In genomic region chr7:4747013-4747412, GRCh38 we compare ENCODE assay signal across 12 cellular contexts. TPM values are rescaled to one million over a fixed set of nuclear protein-coding genes. Genes with fewer than 3 reads are reported as not detected.
DNase-seq lines count a peak whose midpoint lies in the region; ATAC-seq, FAIRE-seq and TF ChIP-seq lines count a peak whose summit lies in the region.
"Had no signal": no experiment of that assay in that cellular context is flagged by ENCODE, and none has a peak within 500 bp of the region (broad histone marks: within the 10 kb centered on the region; RNA-seq: fewer than 3 reads in every experiment).

No MANE protein-coding gene starts in this region.

- ATAC-seq in activated T-helper 17 cell treated with anti-CD3 and anti-CD28 coated beads, Interleukin-2, amount 50 U/mL, for 72 hours (replicated peaks) = no peak
- no peak for ATAC-seq in stimulated activated effector memory CD8-positive, alpha-beta T cell treated with anti-CD3 and anti-CD28 coated beads, Interleukin-12 subunit alpha, Interleukin-12 subunit beta, amount 100 ng/mL, for 72 hours
- ATAC-seq in GM19467 (IDR thresholded peaks at IDR 0.05; ENCODE audit: unreplicated experiment) = no peak

- H3K27ac Mint-ChIP-seq in HFFc6 (peak overlapping the region; percentile 69), immature natural killer cell (peak overlapping the region; percentile 65 to 98 (median 91))
- H3K27ac Mint-ChIP-seq in activated T-helper 17 cell treated with anti-CD3 and anti-CD28 coated beads, Interleukin-2, amount 50 U/mL, for 72 hours = peak overlapping the region; percentile 87
- H3K27ac Mint-ChIP-seq in stimulated activated effector memory CD8-positive, alpha-beta T cell treated with anti-CD3 and anti-CD28 coated beads, Interleukin-12 subunit alpha, Interleukin-12 subunit beta, amount 100 ng/mL, for 72 hours = peak overlapping the region; percentile 90

- FAIRE-seq in GM12891 (lab: Jason Lieb, UNC) = no peak
- FAIRE-seq: G401.6, islet of Langerhans had no signal

- no peaks in the 10 kb centered on the region; the same call in 1 of the 2 replicates for H3K9me3 Mint-ChIP-seq in HFFc6
- no peaks in the 10 kb centered on the region for H3K9me3 Mint-ChIP-seq in activated T-helper 17 cell treated with anti-CD3 and anti-CD28 coated beads, Interleukin-2, amount 50 U/mL, for 72 hours
- no peaks in the 10 kb centered on the region for H3K9me3 Mint-ChIP-seq in immature natural killer cell
- H3K9me3 Mint-ChIP-seq in stimulated activated effector memory CD8-positive, alpha-beta T cell treated with anti-CD3 and anti-CD28 coated beads, Interleukin-12 subunit alpha, Interleukin-12 subunit beta, amount 100 ng/mL, for 72 hours = no peaks in the 10 kb centered on the region

- no peak for TF ChIP-seq CTCF in HFFc6 (IDR thresholded peaks at IDR 0.05)

- TF ChIP-seq POLR2A in GM12891 (IDR thresholded peaks at IDR 0.05; ENCODE audit: low read depth, low read length) = no peak

- H3K27me3 Mint-ChIP-seq in HFFc6 (ENCODE audit: insufficient read depth) = no peaks in the 10 kb centered on the region; the same call in 1 of the 2 replicates
- no peaks in the 10 kb centered on the region for H3K27me3 Mint-ChIP-seq in activated T-helper 17 cell treated with anti-CD3 and anti-CD28 coated beads, Interleukin-2, amount 50 U/mL, for 72 hours
- H3K27me3 Mint-ChIP-seq in immature natural killer cell (ENCODE audit: low read depth in 3 of 3) = peaks cover 4 to 13% (median 7%) of the 10 kb centered on the region in 3 donors

- H3K4me1 Mint-ChIP-seq in HFFc6 (ENCODE audit: low read depth) (peaks cover 32% of the 10 kb centered on the region), immature natural killer cell (peaks cover 57 to 68% of the 10 kb centered on the region in 2 donors)
- H3K4me1 Mint-ChIP-seq in activated T-helper 17 cell treated with anti-CD3 and anti-CD28 coated beads, Interleukin-2, amount 50 U/mL, for 72 hours = peaks cover 23% of the 10 kb centered on the region
- peaks cover 51% of the 10 kb centered on the region for H3K4me1 Mint-ChIP-seq in stimulated activated effector memory CD8-positive, alpha-beta T cell treated with anti-CD3 and anti-CD28 coated beads, Interleukin-12 subunit alpha, Interleukin-12 subunit beta, amount 100 ng/mL, for 72 hours

- DNase-seq in HFFc6 (no peak), immature natural killer cell (no peak), nucleus accumbens (lab: John Stamatoyannopoulos, UW) (no peak), GM12891 (ENCODE audit: insufficient read length, low spot score) (no peak)
- no peak for DNase-seq in stimulated activated effector memory CD8-positive, alpha-beta T cell treated with anti-CD3 and anti-CD28 coated beads, Interleukin-12 subunit alpha, Interleukin-12 subunit beta, amount 100 ng/mL, for 72 hours (ENCODE audit: low spot score in 2 of 2)
- DNase-seq in activated CD4-positive, CD25-positive, alpha-beta regulatory T cell (lab: John Stamatoyannopoulos, UW) = no peak
- DNase-seq: activated CD4-positive, alpha-beta T cell treated with anti-CD3 and anti-CD28 coated beads, Interleukin-2, amount 50 U/mL, for 4 hours; effector CD4-positive, alpha-beta T cell had no signal

- no peak overlapping the region for H3K4me3 Mint-ChIP-seq in HFFc6
- H3K4me3 Mint-ChIP-seq in activated T-helper 17 cell treated with anti-CD3 and anti-CD28 coated beads, Interleukin-2, amount 50 U/mL, for 72 hours = peak overlapping the region; percentile 80
- H3K4me3 Mint-ChIP-seq in immature natural killer cell = peak overlapping the region in 4 of 5 donors; percentile 24 to 89 (median 56)
- H3K4me3 Mint-ChIP-seq in stimulated activated effector memory CD8-positive, alpha-beta T cell treated with anti-CD3 and anti-CD28 coated beads, Interleukin-12 subunit alpha, Interleukin-12 subunit beta, amount 100 ng/mL, for 72 hours = no peak overlapping the region

- peaks cover 29% of the 10 kb centered on the region for H3K36me3 Mint-ChIP-seq in HFFc6 (ENCODE audit: low read depth)
- H3K36me3 Mint-ChIP-seq in activated T-helper 17 cell treated with anti-CD3 and anti-CD28 coated beads, Interleukin-2, amount 50 U/mL, for 72 hours (ENCODE audit: low read depth) = peaks cover 43% of the 10 kb centered on the region
- H3K36me3 Mint-ChIP-seq in immature natural killer cell = peaks cover 3 to 4% (median 4%) of the 10 kb centered on the region in 3 donors
- H3K36me3 Mint-ChIP-seq in stimulated activated effector memory CD8-positive, alpha-beta T cell treated with anti-CD3 and anti-CD28 coated beads, Interleukin-12 subunit alpha, Interleukin-12 subunit beta, amount 100 ng/mL, for 72 hours = peaks cover 54% of the 10 kb centered on the region

TF ChIP-seq in GM12891, 5 proteins besides CTCF, POLR2A, EP300 and RAD21:
- TF ChIP-seq POLR2AphosphoS5 (IDR thresholded peaks at IDR 0.05; ENCODE audit: low read depth, low read length) (no peak), POU2F2 (IDR thresholded peaks at IDR 0.05; ENCODE audit: low read depth, low read length) (no peak), SPI1 (IDR thresholded peaks at IDR 0.05; ENCODE audit: low read depth, low read length) (no peak), PAX5 (IDR thresholded peaks at IDR 0.05; ENCODE audit: insufficient read depth, low read length, severe bottlenecking) (no peak)

RNA-seq across cellular contexts. Expression of gene AP5Z1, which starts 28.4 kb away (rescaled TPM):
- 10 to 100 TPM; 39.8 to 50.4 (median 42.1) TPM for total RNA-seq in HFFc6 (2021; fragmentation: NEBNext Ultra II Directional; extraction: Animal tissue kit (Norgen Biotek cat#: 25700))
- total RNA-seq in activated T-helper 17 cell treated with anti-CD3 and anti-CD28 coated beads, Interleukin-2, amount 50 U/mL, for 72 hours = 10 to 100 TPM; 38.7 to 51.9 TPM
- 10 to 100 TPM; 36.7 to 64.2 (median 50.6) TPM for polyA plus RNA-seq in immature natural killer cell
- 20.7 TPM for polyA plus RNA-seq in GM12891 (2012; ENCODE audit: low read depth, missing spikeins)

Comparison
In these comparisons a context has a peak if more than half of its experiments do, and no peak if none do; other contexts are left out.
1. H3K4me3 Mint-ChIP-seq: peak in activated T-helper 17 cell treated with anti-CD3 and anti-CD28 coated beads, Interleukin-2, amount 50 U/mL, for 72 hours (single experiment) and immature natural killer cell (4 of 5); none in HFFc6 (single experiment) and stimulated activated effector memory CD8-positive, alpha-beta T cell treated with anti-CD3 and anti-CD28 coated beads, Interleukin-12 subunit alpha, Interleukin-12 subunit beta, amount 100 ng/mL, for 72 hours (single experiment).
2. Peak in every context shown above with its lines, with median percentiles within 50 percentile points of each other: H3K27ac Mint-ChIP-seq.